Comparison of ENCODE assay signal across 24 cellular contexts in genomic region chr11:30533445-30533947, GRCh38. TPM values are rescaled to one million over a fixed set of nuclear protein-coding genes. Genes with fewer than 3 reads are reported as not detected.
DNase-seq lines count a peak whose midpoint lies in the region; ATAC-seq and TF ChIP-seq lines count a peak whose summit lies in the region.
"Had no signal": no experiment of that assay in that cellular context is flagged by ENCODE, and none has a peak within 500 bp of the region (broad histone marks: within the 10 kb centered on the region; RNA-seq: fewer than 3 reads in every experiment).

No MANE protein-coding gene starts in this region.

- H3K27ac Mint-ChIP-seq in nephron: peak overlapping the region in 2 of 3 experiments; percentile 9 to 21
- H3K27ac Mint-ChIP-seq in nephron progenitor cell: no peak overlapping the region
- H3K27ac Mint-ChIP-seq: CD4-positive, alpha-beta memory T cell; GM23338 had no signal

- H3K4me3 ChIP-seq in heart right ventricle (no peak overlapping the region), right atrium auricular region (no peak overlapping the region)
- H3K4me3 ChIP-seq: BLaER1 treated with 17β-estradiol and CSF1 and Interleukin-3, amounts not matched to agents 10 nM and 100 nM; GM23338; Peyer's patch; SJSA1 had no signal

- no peak overlapping the region for H3K4me3 Mint-ChIP-seq in nephron
- H3K4me3 Mint-ChIP-seq in nephron progenitor cell: no peak overlapping the region
- H3K4me3 Mint-ChIP-seq: CD4-positive, alpha-beta memory T cell; GM23338 had no signal

- no peaks in the 10 kb centered on the region for H3K27me3 ChIP-seq in heart right ventricle
- H3K27me3 ChIP-seq in right atrium auricular region: no peaks in the 10 kb centered on the region
- H3K27me3 ChIP-seq: BLaER1 treated with 17β-estradiol and CSF1 and Interleukin-3, amounts not matched to agents 10 nM and 100 nM; Peyer's patch had no signal

- peak; percentile 8 to 89 (median 55) for DNase-seq in NCI-H1417 (lab: John Stamatoyannopoulos, UW)
- no peak for DNase-seq in NCI-H1417 treated with DMSO at 0.1 percent for 48 hours (lab: John Stamatoyannopoulos, UW)
- no peak for DNase-seq in heart right ventricle
- no peak for DNase-seq in right atrium auricular region (ENCODE audit: low spot score)
- no peak for DNase-seq in nephron progenitor cell
- no peak for DNase-seq in NCI-H1436 treated with DMSO at 0.1 percent for 48 hours (lab: John Stamatoyannopoulos, UW)
- DNase-seq: Caco-2; CD4-positive, alpha-beta memory T cell; DMS 273 treated with DMSO at 0.1 percent for 48 hours; HCEC 1CT; Kasumi-1; NCI-H1436; NCI-H2081; NCI-H446; Peyer's patch had no signal

- peaks cover 0 to 11% (median 0%) of the 10 kb centered on the region in 9 donors for H3K36me3 ChIP-seq in heart right ventricle
- H3K36me3 ChIP-seq in right atrium auricular region: no peaks in the 10 kb centered on the region
- H3K36me3 ChIP-seq: Peyer's patch, SJSA1 had no signal

- ATAC-seq in heart right ventricle: peak in 5 of 8 donors; percentile 15 to 65 (median 35)
- no peak for ATAC-seq in GM21381 (IDR thresholded peaks at IDR 0.05; ENCODE audit: unreplicated experiment)
- ATAC-seq: GM23338 had no signal

- WGBS in heart right ventricle, 2 donors: 66 to 80% methylated on average over 2 of the region's 2 CpGs

- no peaks in the 10 kb centered on the region for H3K9me3 Mint-ChIP-seq in nephron
- H3K9me3 Mint-ChIP-seq in nephron progenitor cell: no peaks in the 10 kb centered on the region
- H3K9me3 Mint-ChIP-seq: CD4-positive, alpha-beta memory T cell; GM23338 had no signal

- H3K36me3 Mint-ChIP-seq in nephron (ENCODE audit: low read depth) (peaks cover 18% of the 10 kb centered on the region), nephron progenitor cell (ENCODE audit: low read depth) (no peaks in the 10 kb centered on the region)
- H3K36me3 Mint-ChIP-seq: CD4-positive, alpha-beta memory T cell had no signal

- peaks cover 28% of the 10 kb centered on the region for H3K4me1 Mint-ChIP-seq in nephron
- peaks cover 39% of the 10 kb centered on the region for H3K4me1 Mint-ChIP-seq in nephron progenitor cell
- H3K4me1 Mint-ChIP-seq: CD4-positive, alpha-beta memory T cell had no signal

- H3K27me3 Mint-ChIP-seq in nephron (ENCODE audit: low read depth): peaks cover under 1% of the 10 kb centered on the region
- peaks cover 36% of the 10 kb centered on the region for H3K27me3 Mint-ChIP-seq in nephron progenitor cell (ENCODE audit: low read depth, poor library complexity)

- H3K27ac ChIP-seq in heart right ventricle (no peak overlapping the region), right atrium auricular region (no peak overlapping the region)
- H3K27ac ChIP-seq: 22Rv1; BLaER1 treated with 17β-estradiol and CSF1 and Interleukin-3, amounts not matched to agents 10 nM and 100 nM; Peyer's patch; SJSA1 had no signal

- TF ChIP-seq CTCF in heart right ventricle (IDR thresholded peaks at IDR 0.05): no peak
- no peak for TF ChIP-seq CTCF in right atrium auricular region (IDR thresholded peaks at IDR 0.05)
- no peak for TF ChIP-seq CTCF in nephron (IDR thresholded peaks at IDR 0.05; ENCODE audit: unreplicated experiment in 3 of 3)
- TF ChIP-seq CTCF in nephron progenitor cell (IDR thresholded peaks at IDR 0.05): no peak

- H3K9me3 ChIP-seq in heart right ventricle: no peaks in the 10 kb centered on the region
- no peaks in the 10 kb centered on the region for H3K9me3 ChIP-seq in right atrium auricular region
- H3K9me3 ChIP-seq: BLaER1 treated with 17β-estradiol and CSF1 and Interleukin-3, amounts not matched to agents 10 nM and 100 nM; Caco-2; Peyer's patch; SJSA1 had no signal

- intact Hi-C loops in heart right ventricle (cut with DNase I): no loop called here

- H3K4me1 ChIP-seq in heart right ventricle (peaks cover 0 to 22% (median 8%) of the 10 kb centered on the region in 9 donors), right atrium auricular region (peaks cover 0 to 5% of the 10 kb centered on the region in 2 donors)
- H3K4me1 ChIP-seq: Caco-2, Peyer's patch, SJSA1 had no signal

RNA-seq across cellular contexts. Expression of gene MPPED2, which starts 52.7 kb away (rescaled TPM):
- total RNA-seq in heart right ventricle: 10 to 100 TPM in 8 of 10 donors, 1 to 10 TPM in 2; 6.5 to 15.1 (median 10.6) TPM
- 1 to 10 TPM; 2.2 to 6.1 TPM for polyA plus RNA-seq in heart right ventricle
- 1 to 10 TPM; 1.1 to 1.6 TPM for total RNA-seq in right atrium auricular region
- total RNA-seq: Caco-2; CD4-positive, alpha-beta memory T cell; G401; MCF 10A; OCI-LY7; SJSA1 had no signal
- polyA plus RNA-seq: CD4-positive, alpha-beta memory T cell had no signal

Comparison
In these comparisons a context has a peak if more than half of its experiments do, and no peak if none do; other contexts are left out.
1. DNase-seq: peak in NCI-H1417 (3 of 3); none in NCI-H1417 treated with DMSO at 0.1 percent for 48 hours (single experiment), heart right ventricle (0 of 2), right atrium auricular region (single experiment), nephron progenitor cell (single experiment) and NCI-H1436 treated with DMSO at 0.1 percent for 48 hours (single experiment).